In the genomic region with DNA sequence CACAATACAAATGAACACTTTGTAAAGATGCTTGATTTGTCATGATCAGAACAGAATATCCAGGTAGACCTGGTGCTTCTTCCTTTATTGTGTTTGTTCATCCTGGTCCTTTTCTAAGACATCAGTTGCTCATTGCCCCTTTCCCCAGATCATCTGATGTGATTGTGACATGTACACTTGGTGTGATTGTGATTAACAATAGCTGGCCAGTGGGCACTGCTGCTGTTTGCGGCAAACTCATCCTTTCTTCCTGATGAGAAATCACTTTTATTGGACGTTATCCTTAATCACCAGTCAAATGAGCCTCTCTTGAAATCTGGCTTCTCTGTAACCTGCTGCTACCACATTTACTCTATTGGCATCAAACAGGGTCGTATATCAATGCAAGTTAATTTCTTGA, we compare ENCODE assay signal across 27 cellular contexts.
DNase-seq lines count a peak whose midpoint lies in the region; ATAC-seq, FAIRE-seq and TF ChIP-seq lines count a peak whose summit lies in the region.
"Had no signal": no experiment of that assay in that cellular context is flagged by ENCODE, and none has a peak within 500 bp of the region (broad histone marks: within the 10 kb centered on the region; RNA-seq: fewer than 3 reads in every experiment).

No MANE protein-coding gene starts in this region.

- no peak overlapping the region for H3K4me3 Mint-ChIP-seq in osteocyte (ENCODE audit: unreplicated experiment)
- no peak overlapping the region for H3K4me3 Mint-ChIP-seq in activated T-cell treated with anti-CD3 and anti-CD28 coated beads, Interleukin-2, amount 50 U/mL, for 72 hours
- H3K4me3 Mint-ChIP-seq: CD14-positive monocyte; CD4-positive, CD25-positive, alpha-beta regulatory T cell; CD8-positive, alpha-beta memory T cell had no signal

- H3F3A ChIP-seq in smooth muscle cell (ENCODE audit: low read depth) = no peaks in the 10 kb centered on the region

- peaks cover 3% of the 10 kb centered on the region for H3K36me3 Mint-ChIP-seq in osteocyte (ENCODE audit: unreplicated experiment)
- no peaks in the 10 kb centered on the region for H3K36me3 Mint-ChIP-seq in activated T-cell treated with anti-CD3 and anti-CD28 coated beads, Interleukin-2, amount 50 U/mL, for 72 hours (ENCODE audit: insufficient read depth in 2 of 2)
- H3K36me3 Mint-ChIP-seq: CD14-positive monocyte; CD4-positive, alpha-beta memory T cell; CD4-positive, CD25-positive, alpha-beta regulatory T cell; CD8-positive, alpha-beta memory T cell had no signal

- TF ChIP-seq CTCF in GM12878 (IDR thresholded peaks at IDR 0.05 in 2 of 3, conservative IDR thresholded peaks at IDR 0.05 in 1 of 3; ENCODE audit: control insufficient read depth in 2 of 3, extremely low read depth in 1 of 3, insufficient read depth in 1 of 3, low read depth in 3 of 3, low read length in 3 of 3) (no peak), osteocyte (IDR thresholded peaks at IDR 0.05) (no peak), smooth muscle cell (IDR thresholded peaks at IDR 0.05; ENCODE audit: borderline replicate concordance, insufficient read depth, poor library complexity, severe bottlenecking) (no peak), foreskin keratinocyte (conservative IDR thresholded peaks at IDR 0.05) (no peak)

- H3K27me3 ChIP-seq in GM12878 (replicated peaks in 1 of 2; ENCODE audit: control insufficient read depth in 2 of 2, insufficient read depth in 2 of 2, low read length in 1 of 2) (no peaks in the 10 kb centered on the region), smooth muscle cell (ENCODE audit: low read depth) (no peaks in the 10 kb centered on the region), MG63 (no peaks in the 10 kb centered on the region), foreskin keratinocyte (no peaks in the 10 kb centered on the region)
- H3K27me3 ChIP-seq: BE2C, BLaER1 had no signal

- RAD21 ChIA-PET in GM12878 (lab: Charles Lee; ENCODE audit: unreplicated experiment) = no interaction called here

- WGBS in GM12878 (ENCODE audit: insufficient coverage, insufficient replicate concordance, low lambda C conversion rate, missing lambda C conversion rate) = 32% methylated on average over 3 of the region's 3 CpGs
- 94% methylated on average over 3 of the region's 3 CpGs for WGBS in smooth muscle cell (ENCODE audit: low lambda C conversion rate)

- in situ Hi-C loops in GM12878 (cut with MboI) = no loop called here

- TF ChIP-seq POLR2A in GM12878 (IDR thresholded peaks at IDR 0.05; ENCODE audit: low read depth, low read length) = no peak

- SMC1A ChIA-PET in GM12878 (lab: Charles Lee; ENCODE audit: uncharacterized antibody, unreplicated experiment) = interaction anchor here (0.8 to 0.9 kb wide), 2 partner anchors 11 to 107 kb away, joined by 3 read pairs; no protein-coding TSS in a partner anchor

- H3K79me2 ChIP-seq in GM12878 (ENCODE audit: control insufficient read depth, insufficient read depth, low read length) (no peaks in the 10 kb centered on the region), smooth muscle cell (ENCODE audit: low read depth) (no peaks in the 10 kb centered on the region)

- H4K20me1 ChIP-seq in GM12878 (ENCODE audit: control insufficient read depth, insufficient read depth) (no peaks in the 10 kb centered on the region), smooth muscle cell (ENCODE audit: low read depth) (no peaks in the 10 kb centered on the region)
- H4K20me1 ChIP-seq: BLaER1 had no signal

- H3K9ac ChIP-seq in GM12878 (ENCODE audit: control insufficient read depth, insufficient read depth, low read length) (no peak overlapping the region), smooth muscle cell (ENCODE audit: low read depth) (no peak overlapping the region)
- H3K9ac ChIP-seq: BLaER1 had no signal

- no peak for TF ChIP-seq EP300 in GM12878 (IDR thresholded peaks at IDR 0.05; ENCODE audit: borderline replicate concordance in 1 of 2, control insufficient read depth in 1 of 2, low read depth in 2 of 2, low read length in 2 of 2)

- peak overlapping the region; percentile 12 for H3K27ac Mint-ChIP-seq in osteocyte (ENCODE audit: unreplicated experiment)
- H3K27ac Mint-ChIP-seq in activated T-cell treated with anti-CD3 and anti-CD28 coated beads, Interleukin-2, amount 50 U/mL, for 72 hours = no peak overlapping the region
- H3K27ac Mint-ChIP-seq: CD14-positive monocyte; CD4-positive, alpha-beta memory T cell; CD4-positive, CD25-positive, alpha-beta regulatory T cell; CD8-positive, alpha-beta memory T cell had no signal

- intact Hi-C loops in GM12878 (cut with micrococcal nuclease; ENCODE audit: unreplicated experiment) = no loop called here

- no TSS peak for BruUV-seq in GM12878 (replicated peaks; lab: Mats Ljungman, UMichigan)

- no peak overlapping the region for H3K27ac ChIP-seq in GM12878 (ENCODE audit: control insufficient read depth, insufficient read depth)
- peak overlapping the region; percentile 57 for H3K27ac ChIP-seq in smooth muscle cell (ENCODE audit: low read depth)
- H3K27ac ChIP-seq in foreskin keratinocyte = no peak overlapping the region
- H3K27ac ChIP-seq: BLaER1 had no signal

- DNase-seq in GM12878 (ENCODE audit: low read depth, low spot score) (no peak), osteocyte (ENCODE audit: extremely low spot score, unreplicated experiment) (no peak), smooth muscle cell (lab: John Stamatoyannopoulos, UW; ENCODE audit: unreplicated experiment) (no peak), MG63 (no peak), foreskin keratinocyte (no peak)
- no peak for DNase-seq in activated T-cell treated with anti-CD3 and anti-CD28 coated beads, Interleukin-2, amount 50 U/mL, for 72 hours
- DNase-seq: 8988T; ACHN; BE2C; C1 segment of cervical spinal cord; CD4-positive, alpha-beta memory T cell; CD4-positive, CD25-positive, alpha-beta regulatory T cell; CD8-positive, alpha-beta memory T cell; COR-L47; DMS 273 treated with DMSO at 0.1 percent for 48 hours; DMS153; DMS53; DMS79; DND-41; GDM1 had no signal

- POLR2A ChIA-PET in GM12878 (lab: Charles Lee) = no interaction called here

- no peak for TF ChIP-seq RAD21 in GM12878 (IDR thresholded peaks at IDR 0.05; ENCODE audit: insufficient read depth, low read depth, low read length)

- H3K4me3 ChIP-seq in GM12878 = no peak overlapping the region
- no peak overlapping the region for H3K4me3 ChIP-seq in smooth muscle cell
- H3K4me3 ChIP-seq in MG63 = no peak overlapping the region
- H3K4me3 ChIP-seq: BLaER1 had no signal

- CTCF ChIA-PET in GM12878 (lab: Yijun Ruan, JAX) = interaction anchor here (0.6 kb wide), 1 partner anchor 888 kb away, joined by 4 read pairs; no protein-coding TSS in a partner anchor

- H3K36me3 ChIP-seq in GM12878 (ENCODE audit: control insufficient read depth in 2 of 2, insufficient read depth in 2 of 2, low read length in 1 of 2) (no peaks in the 10 kb centered on the region), smooth muscle cell (ENCODE audit: low read depth) (no peaks in the 10 kb centered on the region), MG63 (no peaks in the 10 kb centered on the region)
- H3K36me3 ChIP-seq: BE2C, BLaER1 had no signal

- peak; percentile 41 for FAIRE-seq in GM12878 (lab: Jason Lieb, UNC)
- FAIRE-seq: A204.1, GM12891, GM18507, GM19239 had no signal

- H3K4me1 Mint-ChIP-seq in osteocyte (ENCODE audit: unreplicated experiment) = peaks cover 45% of the 10 kb centered on the region
- no peaks in the 10 kb centered on the region for H3K4me1 Mint-ChIP-seq in activated T-cell treated with anti-CD3 and anti-CD28 coated beads, Interleukin-2, amount 50 U/mL, for 72 hours (ENCODE audit: low read depth)
- H3K4me1 Mint-ChIP-seq: CD14-positive monocyte; CD4-positive, alpha-beta memory T cell; CD4-positive, CD25-positive, alpha-beta regulatory T cell; CD8-positive, alpha-beta memory T cell had no signal

- no peak overlapping the region for H2AFZ ChIP-seq in GM12878 (ENCODE audit: control insufficient read depth, low read depth, low read length)
- no peak overlapping the region for H2AFZ ChIP-seq in smooth muscle cell (ENCODE audit: low read depth)

- H3K4me1 ChIP-seq in GM12878 (ENCODE audit: control insufficient read depth, insufficient read depth, low read length) = no peaks in the 10 kb centered on the region
- H3K4me1 ChIP-seq in smooth muscle cell (ENCODE audit: low read depth) = peaks cover 6% of the 10 kb centered on the region
- no peaks in the 10 kb centered on the region for H3K4me1 ChIP-seq in foreskin keratinocyte
- H3K4me1 ChIP-seq: BLaER1 had no signal

- no peaks in the 10 kb centered on the region for H3K27me3 Mint-ChIP-seq in osteocyte (ENCODE audit: unreplicated experiment)
- H3K27me3 Mint-ChIP-seq in activated T-cell treated with anti-CD3 and anti-CD28 coated beads, Interleukin-2, amount 50 U/mL, for 72 hours (ENCODE audit: low read depth) = no peaks in the 10 kb centered on the region
- H3K27me3 Mint-ChIP-seq: CD4-positive, alpha-beta memory T cell; CD4-positive, CD25-positive, alpha-beta regulatory T cell; CD8-positive, alpha-beta memory T cell had no signal

- ATAC-seq in GM12878 (no peak), GM18498 (IDR thresholded peaks at IDR 0.05; ENCODE audit: unreplicated experiment) (no peak), foreskin keratinocyte (no peak)
- ATAC-seq in activated T-cell treated with anti-CD3 and anti-CD28 coated beads, Interleukin-2, amount 50 U/mL, for 72 hours (replicated peaks in 1 of 2) = no peak

- H3K9me3 ChIP-seq in GM12878 (replicated peaks; ENCODE audit: control insufficient read depth, insufficient read depth, low read length) (no peaks in the 10 kb centered on the region), smooth muscle cell (replicated peaks; ENCODE audit: low read depth) (no peaks in the 10 kb centered on the region), MG63 (no peaks in the 10 kb centered on the region)
- H3K9me3 ChIP-seq: BE2C, BLaER1 had no signal

- H3K9me3 Mint-ChIP-seq in osteocyte (ENCODE audit: unreplicated experiment) = no peaks in the 10 kb centered on the region
- H3K9me3 Mint-ChIP-seq in activated T-cell treated with anti-CD3 and anti-CD28 coated beads, Interleukin-2, amount 50 U/mL, for 72 hours = peaks cover 0 to 2% of the 10 kb centered on the region in 2 donors

- H3K4me2 ChIP-seq in GM12878 (ENCODE audit: control insufficient read depth, insufficient read depth) (no peak overlapping the region), smooth muscle cell (no peak overlapping the region)
- H3K4me2 ChIP-seq: BLaER1 had no signal

TF ChIP-seq in GM12878, 131 proteins besides CTCF, POLR2A, EP300 and RAD21:
- TF ChIP-seq JUNB (IDR thresholded peaks at IDR 0.05) (no peak), MTA2 (IDR thresholded peaks at IDR 0.05; ENCODE audit: low read depth) (no peak), HDAC2 (IDR thresholded peaks at IDR 0.05) (no peak), MXI1 (IDR thresholded peaks at IDR 0.05; ENCODE audit: low read depth, low read length) (no peak)
